In the genomic region with DNA sequence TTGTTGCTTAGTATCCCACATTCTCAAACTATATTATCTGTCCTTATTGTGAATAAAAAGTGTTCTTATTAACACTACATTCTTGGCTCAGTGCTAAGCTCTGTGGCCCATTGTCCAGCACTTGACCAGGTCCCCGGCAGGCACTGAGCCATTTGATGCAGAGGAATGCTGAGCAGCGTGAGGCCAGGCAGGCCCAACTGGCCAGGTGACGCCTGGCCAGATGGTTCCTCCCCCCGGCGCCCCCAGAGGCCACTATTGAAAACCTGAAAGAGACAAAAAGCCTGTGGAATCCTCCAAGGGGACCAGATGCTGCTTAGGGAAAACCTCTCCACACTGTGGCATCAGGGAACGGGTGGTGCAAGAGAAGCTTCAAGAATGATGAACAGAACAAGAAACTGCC, we compare ENCODE assay signal across 11 cellular contexts.
DNase-seq lines count a peak whose midpoint lies in the region; ATAC-seq and TF ChIP-seq lines count a peak whose summit lies in the region.
"Had no signal": no experiment of that assay in that cellular context is flagged by ENCODE, and none has a peak within 500 bp of the region (broad histone marks: within the 10 kb centered on the region; RNA-seq: fewer than 3 reads in every experiment).

No MANE protein-coding gene starts in this region.

- H3K4me3 Mint-ChIP-seq in activated CD4-positive, alpha-beta T cell treated with anti-CD3 and anti-CD28 coated beads, Interleukin-2, amount 10 ng/mL, durations not matched to agents 24 days and 14 days = no peak overlapping the region
- H3K4me3 Mint-ChIP-seq: activated naive CD4-positive, alpha-beta T cell treated with anti-CD3 and anti-CD28 coated beads for 36 hours had no signal

- peaks cover 4% of the 10 kb centered on the region for H3K4me1 Mint-ChIP-seq in activated CD4-positive, alpha-beta T cell treated with anti-CD3 and anti-CD28 coated beads, Interleukin-2, amount 10 ng/mL, durations not matched to agents 24 days and 14 days

- intact Hi-C loops in upper lobe of right lung (cut with DNase I) = loop anchor here (5.0 to 10.0 kb wide), 2 partner anchors 599 to 717 kb away; partner anchors contain the start of gene JAG1
- intact Hi-C loops in activated CD4-positive, alpha-beta T cell treated with anti-CD3 and anti-CD28 coated beads, Interleukin-2, amount 10 ng/mL, durations not matched to agents 24 days and 14 days (cut with micrococcal nuclease) = loop anchor here (5.0 kb wide), 1 partner anchor 719 kb away; no protein-coding TSS in a partner anchor

- H3K9me3 Mint-ChIP-seq in activated CD4-positive, alpha-beta T cell treated with anti-CD3 and anti-CD28 coated beads, Interleukin-2, amount 10 ng/mL, durations not matched to agents 24 days and 14 days = no peaks in the 10 kb centered on the region
- H3K9me3 Mint-ChIP-seq: activated naive CD4-positive, alpha-beta T cell treated with anti-CD3 and anti-CD28 coated beads for 36 hours had no signal

- no peaks in the 10 kb centered on the region for H3K36me3 ChIP-seq in upper lobe of right lung

- no peak overlapping the region for H3K4me3 ChIP-seq in upper lobe of right lung

- TF ChIP-seq CTCF in upper lobe of right lung (IDR thresholded peaks at IDR 0.05) = no peak

- no peaks in the 10 kb centered on the region for H3K36me3 Mint-ChIP-seq in activated CD4-positive, alpha-beta T cell treated with anti-CD3 and anti-CD28 coated beads, Interleukin-2, amount 10 ng/mL, durations not matched to agents 24 days and 14 days (ENCODE audit: low read depth)

- peaks cover 6% of the 10 kb centered on the region for H3K4me1 ChIP-seq in upper lobe of right lung

- no peak overlapping the region for H3K27ac ChIP-seq in upper lobe of right lung

- peak; percentile 46 for ATAC-seq in upper lobe of right lung

- H3K27me3 Mint-ChIP-seq in activated CD4-positive, alpha-beta T cell treated with anti-CD3 and anti-CD28 coated beads, Interleukin-2, amount 10 ng/mL, durations not matched to agents 24 days and 14 days = no peaks in the 10 kb centered on the region

- DNase-seq in NCI-H2227 (lab: John Stamatoyannopoulos, UW; ENCODE audit: unreplicated experiment) = peak; percentile 13
- DNase-seq in NCI-H2227 treated with DMSO at 0.1 percent for 48 hours (lab: John Stamatoyannopoulos, UW) = no peak
- peak; percentile 6 for DNase-seq in RKO (ENCODE audit: low spot score)
- DNase-seq in iPS DF 19.7 (ENCODE audit: low read depth, low spot score) = peak; percentile 50
- no peak for DNase-seq in upper lobe of right lung
- DNase-seq in NCI-H345 treated with DMSO at 0.1 percent for 48 hours (lab: John Stamatoyannopoulos, UW; ENCODE audit: unreplicated experiment) = no peak
- no peak for DNase-seq in UCSD-AML1 (lab: John Stamatoyannopoulos, UW; ENCODE audit: unreplicated experiment)
- DNase-seq in activated CD4-positive, alpha-beta T cell treated with anti-CD3 and anti-CD28 coated beads, Interleukin-2, amount 10 ng/mL, durations not matched to agents 24 days and 14 days = no peak
- DNase-seq: activated CD8-positive, alpha-beta memory T cell treated with anti-CD3 and anti-CD28 coated beads for 24 hours; activated naive CD4-positive, alpha-beta T cell treated with anti-CD3 and anti-CD28 coated beads for 36 hours; central memory CD4-positive, alpha-beta T cell had no signal

- no peaks in the 10 kb centered on the region for H3K9me3 ChIP-seq in upper lobe of right lung

- H3K27me3 ChIP-seq in upper lobe of right lung = no peaks in the 10 kb centered on the region

- no peak overlapping the region for H3K27ac Mint-ChIP-seq in activated CD4-positive, alpha-beta T cell treated with anti-CD3 and anti-CD28 coated beads, Interleukin-2, amount 10 ng/mL, durations not matched to agents 24 days and 14 days
- H3K27ac Mint-ChIP-seq: activated naive CD4-positive, alpha-beta T cell treated with anti-CD3 and anti-CD28 coated beads for 36 hours had no signal

Comparison
In these comparisons a context has a peak if more than half of its experiments do, and no peak if none do; other contexts are left out.
1. DNase-seq: peak in NCI-H2227 (single experiment), RKO (single experiment) and iPS DF 19.7 (single experiment); none in NCI-H2227 treated with DMSO at 0.1 percent for 48 hours (single experiment), upper lobe of right lung (single experiment), NCI-H345 treated with DMSO at 0.1 percent for 48 hours (single experiment), UCSD-AML1 (single experiment) and activated CD4-positive, alpha-beta T cell treated with anti-CD3 and anti-CD28 coated beads, Interleukin-2, amount 10 ng/mL, durations not matched to agents 24 days and 14 days (single experiment).